30 cellular contexts compared by ENCODE assay signal in genomic region chr18:70339915-70340314, GRCh38.
"Had no signal": no experiment of that assay in that cellular context is flagged by ENCODE, and none has a peak within 500 bp of the region (broad histone marks: within the 10 kb centered on the region; RNA-seq: fewer than 3 reads in every experiment).

No MANE protein-coding gene starts in this region.

- H3K27me3 Mint-ChIP-seq: activated CD8-positive, alpha-beta memory T cell treated with anti-CD3 and anti-CD28 coated beads, Interleukin-2, amount 10 ng/mL, durations not matched to agents 7 days and 5 days; activated naive CD4-positive, alpha-beta T cell treated with anti-CD3 and anti-CD28 coated beads, Interleukin-2, amount 50 U/mL, for 24 hours; activated T-cell treated with anti-CD3 and anti-CD28 coated beads, Interleukin-2, amount 50 U/mL, for 24 hours had no signal

- H3K36me3 ChIP-seq: breast epithelium had no signal

- DNase-seq: activated CD4-positive, alpha-beta T cell treated with anti-CD3 and anti-CD28 coated beads for 48 hours; activated CD4-positive, alpha-beta T cell treated with anti-CD3 and anti-CD28 coated beads, Interleukin-2, amount 50 U/mL, for 4 hours; activated CD4-positive, CD25-positive, alpha-beta regulatory T cell treated with anti-CD3 and anti-CD28 coated beads, Interleukin-2, amount 50 U/mL, for 72 hours; activated CD8-positive, alpha-beta memory T cell treated with anti-CD3 and anti-CD28 coated beads, Interleukin-2, amount 10 ng/mL, durations not matched to agents 7 days and 5 days; activated effector memory CD4-positive, alpha-beta T cell treated with Interleukin-2 at 50 U/mL for 16 hours; activated naive CD4-positive, alpha-beta T cell; activated T-cell treated with anti-CD3 and anti-CD28 coated beads, Interleukin-2, amount 50 U/mL, for 24 hours; aorta; caudate nucleus; Karpas-422; NCI-H1105 treated with DMSO at 0.1 percent for 48 hours; NCI-H146; NCI-H187 treated with DMSO at 0.1 percent for 48 hours; NCI-H2081 treated with DMSO at 0.1 percent for 48 hours; NCI-H2171; NCI-H2227 treated with DMSO at 0.1 percent for 48 hours; NCI-H446 treated with DMSO at 0.1 percent for 48 hours; NCI-H526; NCI-H82; OCI-M1; Peyer's patch; Right ventricle myocardium superior; SW 1271 had no signal

- H3K36me3 Mint-ChIP-seq: activated CD8-positive, alpha-beta memory T cell treated with anti-CD3 and anti-CD28 coated beads, Interleukin-2, amount 10 ng/mL, durations not matched to agents 7 days and 5 days; activated naive CD4-positive, alpha-beta T cell treated with anti-CD3 and anti-CD28 coated beads, Interleukin-2, amount 50 U/mL, for 24 hours had no signal

- H3K9me3 Mint-ChIP-seq: activated naive CD4-positive, alpha-beta T cell treated with anti-CD3 and anti-CD28 coated beads, Interleukin-2, amount 50 U/mL, for 24 hours; activated T-helper 1 cell treated with anti-CD3 and anti-CD28 coated beads, Interleukin-12 subunit alpha, Interleukin-12 subunit beta, Interleukin-2, Interleukin-4 antibody, amounts not matched to agents 30 ng/mL and 10 ng/mL and 1 ng/mL, durations not matched to agents 14 hours and 24 hours and 36 hours had no signal

- H3K27ac ChIP-seq: breast epithelium, Peyer's patch, RWPE1, SJSA1 had no signal

- H3K4me3 ChIP-seq: breast epithelium, K562, Peyer's patch, SJSA1 had no signal

- H3K27ac Mint-ChIP-seq: activated CD8-positive, alpha-beta memory T cell treated with anti-CD3 and anti-CD28 coated beads, Interleukin-2, amount 10 ng/mL, durations not matched to agents 7 days and 5 days; activated naive CD4-positive, alpha-beta T cell treated with anti-CD3 and anti-CD28 coated beads, Interleukin-2, amount 50 U/mL, for 24 hours; activated T-cell treated with anti-CD3 and anti-CD28 coated beads, Interleukin-2, amount 50 U/mL, for 24 hours; activated T-helper 1 cell treated with anti-CD3 and anti-CD28 coated beads, Interleukin-12 subunit alpha, Interleukin-12 subunit beta, Interleukin-2, Interleukin-4 antibody, amounts not matched to agents 30 ng/mL and 10 ng/mL and 1 ng/mL, durations not matched to agents 14 hours and 24 hours and 36 hours had no signal

- H3K4me3 Mint-ChIP-seq: activated CD8-positive, alpha-beta memory T cell treated with anti-CD3 and anti-CD28 coated beads, Interleukin-2, amount 10 ng/mL, durations not matched to agents 7 days and 5 days; activated naive CD4-positive, alpha-beta T cell treated with anti-CD3 and anti-CD28 coated beads, Interleukin-2, amount 50 U/mL, for 24 hours; activated T-cell treated with anti-CD3 and anti-CD28 coated beads, Interleukin-2, amount 50 U/mL, for 24 hours; activated T-helper 1 cell treated with anti-CD3 and anti-CD28 coated beads, Interleukin-12 subunit alpha, Interleukin-12 subunit beta, Interleukin-2, Interleukin-4 antibody, amounts not matched to agents 30 ng/mL and 10 ng/mL and 1 ng/mL, durations not matched to agents 14 hours and 24 hours and 36 hours had no signal

- ATAC-seq: activated CD8-positive, alpha-beta memory T cell treated with anti-CD3 and anti-CD28 coated beads, Interleukin-2, amount 10 ng/mL, durations not matched to agents 7 days and 5 days; K562; SK-N-SH treated with all-trans-retinoic acid at 6 μM for 48 hours had no signal

- H3K9me3 ChIP-seq: SJSA1 had no signal

- H3K4me1 Mint-ChIP-seq: activated CD8-positive, alpha-beta memory T cell treated with anti-CD3 and anti-CD28 coated beads, Interleukin-2, amount 10 ng/mL, durations not matched to agents 7 days and 5 days; activated naive CD4-positive, alpha-beta T cell treated with anti-CD3 and anti-CD28 coated beads, Interleukin-2, amount 50 U/mL, for 24 hours had no signal

- H3K4me1 ChIP-seq: breast epithelium, Peyer's patch had no signal

- H3K27me3 ChIP-seq: breast epithelium, Peyer's patch, SJSA1 had no signal
